30 cellular contexts compared by ENCODE assay signal in genomic region chr10:114395361-114396022, GRCh38. TPM values are rescaled to one million over a fixed set of nuclear protein-coding genes. Genes with fewer than 3 reads are reported as not detected.
DNase-seq lines count a peak whose midpoint lies in the region; ATAC-seq and TF ChIP-seq lines count a peak whose summit lies in the region.
"Had no signal": no experiment of that assay in that cellular context is flagged by ENCODE, and none has a peak within 500 bp of the region (broad histone marks: within the 10 kb centered on the region; RNA-seq: fewer than 3 reads in every experiment).

No MANE protein-coding gene starts in this region.

- TF ChIP-seq POLR2A in breast epithelium (IDR thresholded peaks at IDR 0.05): no peak
- TF ChIP-seq POLR2A in tibial nerve (IDR thresholded peaks at IDR 0.05): no peak

- H4K20me1 ChIP-seq in mammary epithelial cell (ENCODE audit: insufficient read depth, low read length): no peaks in the 10 kb centered on the region

- no peak for ATAC-seq in HG02759 (IDR thresholded peaks at IDR 0.05; ENCODE audit: unreplicated experiment)
- ATAC-seq: GM23338, pancreas, right cardiac atrium had no signal

- no peaks in the 10 kb centered on the region for H3K9me3 Mint-ChIP-seq in neural crest cell
- H3K9me3 Mint-ChIP-seq: activated naive CD4-positive, alpha-beta T cell treated with anti-CD3 and anti-CD28 coated beads, Interleukin-2, amount 50 U/mL, for 72 hours; CD8-positive, alpha-beta memory T cell; dendritic cell treated with granulocyte-macrophage colony-stimulating factor and Interleukin-4, amounts not matched to agents 40 ng/mL and 50 ng/mL, for 4 days; GM23338; HFFc6; stimulated activated naive CD8-positive, alpha-beta T cell treated with anti-CD3 and anti-CD28 coated beads, Interleukin-15, Interleukin-2, amounts not matched to agents 100 ng/mL and 50 ng/mL, for 24 hours had no signal

- H3K36me3 Mint-ChIP-seq in neural crest cell (ENCODE audit: low read depth): no peaks in the 10 kb centered on the region
- H3K36me3 Mint-ChIP-seq: activated naive CD4-positive, alpha-beta T cell treated with anti-CD3 and anti-CD28 coated beads, Interleukin-2, amount 50 U/mL, for 72 hours; CD8-positive, alpha-beta memory T cell had no signal

- peaks cover 8% of the 10 kb centered on the region for H3K27me3 Mint-ChIP-seq in neural crest cell (ENCODE audit: low read depth)

- 37% methylated on average over 6 of the region's 6 CpGs for WGBS in mammary epithelial cell (ENCODE audit: low coverage, missing lambda C conversion rate)
- 32 to 35% methylated on average over 6 of the region's 6 CpGs for WGBS in tibial nerve, 2 donors

- intact Hi-C loops in breast epithelium (cut with DNase I; ENCODE audit: low total_unique reads) (no loop called here), mammary epithelial cell (cut with micrococcal nuclease) (no loop called here)

- H3K4me3 Mint-ChIP-seq in neural crest cell: peak overlapping the region; percentile 46
- H3K4me3 Mint-ChIP-seq: CD8-positive, alpha-beta memory T cell; dendritic cell treated with granulocyte-macrophage colony-stimulating factor and Interleukin-4, amounts not matched to agents 40 ng/mL and 50 ng/mL, for 4 days; GM23338; HFFc6; stimulated activated naive CD8-positive, alpha-beta T cell treated with anti-CD3 and anti-CD28 coated beads, Interleukin-15, Interleukin-2, amounts not matched to agents 100 ng/mL and 50 ng/mL, for 24 hours had no signal

- dilution Hi-C loops in mammary epithelial cell (cut with HindIII; ENCODE audit: low sequenced_read_pairs): no loop called here

- no peak overlapping the region for H3K9ac ChIP-seq in mammary epithelial cell (ENCODE audit: insufficient read depth, low read length)

- H3K27ac Mint-ChIP-seq in neural crest cell (ENCODE audit: unreplicated experiment): no peak overlapping the region
- H3K27ac Mint-ChIP-seq: activated naive CD4-positive, alpha-beta T cell treated with anti-CD3 and anti-CD28 coated beads, Interleukin-2, amount 50 U/mL, for 72 hours; activated T-helper 2 cell treated with anti-CD3 and anti-CD28 coated beads, Interferon-gamma antibody, Interleukin-2, Interleukin-4, amounts not matched to agents 10 μg/mL and 5 μg/mL and 100 μg/mL, durations not matched to agents 14 hours and 24 hours and 36 hours; dendritic cell treated with granulocyte-macrophage colony-stimulating factor and Interleukin-4, amounts not matched to agents 40 ng/mL and 50 ng/mL, for 4 days; GM23338; HFFc6; stimulated activated naive CD8-positive, alpha-beta T cell treated with anti-CD3 and anti-CD28 coated beads, Interleukin-15, Interleukin-2, amounts not matched to agents 100 ng/mL and 50 ng/mL, for 24 hours had no signal

- no peaks in the 10 kb centered on the region for H3K27me3 ChIP-seq in breast epithelium
- no peaks in the 10 kb centered on the region for H3K27me3 ChIP-seq in mammary epithelial cell (ENCODE audit: insufficient read depth, low read length)
- no peaks in the 10 kb centered on the region for H3K27me3 ChIP-seq in tibial nerve
- H3K27me3 ChIP-seq: ascending aorta, pancreas, transverse colon had no signal

- H3K4me1 ChIP-seq in breast epithelium (peaks cover 6 to 37% of the 10 kb centered on the region in 2 donors), mammary epithelial cell (ENCODE audit: insufficient read depth, low read length) (peaks cover 86% of the 10 kb centered on the region), tibial nerve (peaks cover 0 to 100% (median 82%) of the 10 kb centered on the region in 4 donors)
- H3K4me1 ChIP-seq: ascending aorta had no signal

- H3K27ac ChIP-seq in breast epithelium: peak overlapping the region; percentile 49 to 62
- H3K27ac ChIP-seq in mammary epithelial cell (ENCODE audit: insufficient read depth, low read depth, low read length): no peak overlapping the region
- peak overlapping the region; percentile 77 to 96 (median 90) for H3K27ac ChIP-seq in tibial nerve
- H3K27ac ChIP-seq: ascending aorta, pancreas, RWPE1 had no signal

- H3K79me2 ChIP-seq in mammary epithelial cell (ENCODE audit: insufficient read depth, low read length): peaks cover 92% of the 10 kb centered on the region

- H2AFZ ChIP-seq in mammary epithelial cell (ENCODE audit: low read depth, low read length): no peak overlapping the region
- H2AFZ ChIP-seq: GM23338 had no signal

- H3K4me2 ChIP-seq in mammary epithelial cell (ENCODE audit: insufficient read depth, low read depth, low read length): no peak overlapping the region
- H3K4me2 ChIP-seq: GM23338 had no signal

- DNase-seq in breast epithelium (ENCODE audit: low spot score in 2 of 2) (no peak), mammary epithelial cell (no peak), SK-MEL-5 (ENCODE audit: low read depth, low spot score) (peak; percentile 47), neural crest cell (ENCODE audit: low read depth, low spot score) (no peak), tibial nerve (ENCODE audit: low spot score in 2 of 2) (no peak), ecto neural progenitor cell (ENCODE audit: low spot score) (no peak), T-helper 2 cell (no peak)
- DNase-seq: activated CD4-positive, alpha-beta T cell treated with anti-CD3 and anti-CD28 coated beads, Interleukin-2, amount 50 U/mL, for 1 hour; caudate nucleus; CD8-positive, alpha-beta memory T cell; HFFc6; Karpas-422; mesendoderm; NCI-H1048; NCI-H1930; NCI-H774; pancreas; right cardiac atrium; stimulated activated CD4-positive, alpha-beta T cell treated with anti-CD3 and anti-CD28 coated beads, Interleukin-12 subunit alpha, Interleukin-12 subunit beta, amount 100 ng/mL, for 4 hours; stimulated activated CD4-positive, alpha-beta T cell treated with anti-CD3 and anti-CD28 coated beads, Interleukin-4, amount 100 ng/mL, for 24 hours; T-helper 9 cell; transverse colon had no signal

- CTCF ChIA-PET in mammary epithelial cell (lab: Charles Lee; ENCODE audit: low non-redundant PET): no interaction called here

- no peak for TF ChIP-seq CTCF in breast epithelium (IDR thresholded peaks at IDR 0.05)
- no peak for TF ChIP-seq CTCF in mammary epithelial cell (conservative IDR thresholded peaks at IDR 0.05 in 1 of 2, IDR thresholded peaks at IDR 0.05 in 1 of 2; ENCODE audit: extremely low read depth in 1 of 2, insufficient read depth in 1 of 2, low read depth in 1 of 2, low read length in 2 of 2)
- no peak for TF ChIP-seq CTCF in neural crest cell (conservative IDR thresholded peaks at IDR 0.05)
- no peak for TF ChIP-seq CTCF in tibial nerve (IDR thresholded peaks at IDR 0.05)

- H3K4me1 Mint-ChIP-seq in neural crest cell: peaks cover 80% of the 10 kb centered on the region
- H3K4me1 Mint-ChIP-seq: CD8-positive, alpha-beta memory T cell had no signal

- peak; percentile 59 to 63 for TF ChIP-seq EP300 in tibial nerve (IDR thresholded peaks at IDR 0.05)

- in situ Hi-C loops in mammary epithelial cell (cut with MboI; ENCODE audit: low sequenced_read_pairs in 2 of 2) (loop anchor here in 1 of 2 donors (10.0 kb wide), 1 partner anchor 91 kb away; no protein-coding TSS in a partner anchor), SK-MEL-5 (cut with HindIII; ENCODE audit: low pct_unique_long_range_greater_than_20kb, low sequenced_read_pairs) (no loop called here)

- H3K9me3 ChIP-seq in breast epithelium (no peaks in the 10 kb centered on the region), mammary epithelial cell (replicated peaks; ENCODE audit: insufficient read depth, low read length) (no peaks in the 10 kb centered on the region), tibial nerve (no peaks in the 10 kb centered on the region)
- H3K9me3 ChIP-seq: ascending aorta, pancreas, transverse colon had no signal

- no TSS peak for BruUV-seq in mammary epithelial cell (replicated peaks; lab: Mats Ljungman, UMichigan)

- H3K4me3 ChIP-seq in breast epithelium (no peak overlapping the region), mammary epithelial cell (replicated peaks in 1 of 3; ENCODE audit: insufficient read depth in 1 of 3, low read depth in 2 of 3, low read length in 3 of 3) (no peak overlapping the region), tibial nerve (no peak overlapping the region)
- H3K4me3 ChIP-seq: ascending aorta, GM23338, pancreas, transverse colon had no signal

- H3K36me3 ChIP-seq in breast epithelium (no peaks in the 10 kb centered on the region), mammary epithelial cell (ENCODE audit: insufficient read depth, low read length) (no peaks in the 10 kb centered on the region), tibial nerve (no peaks in the 10 kb centered on the region)
- H3K36me3 ChIP-seq: ascending aorta, pancreas, transverse colon had no signal

RNA-seq across cellular contexts. Expression of gene AFAP1L2, which starts 8.8 kb away (rescaled TPM):
- 10 to 100 TPM in 2 of 3 donors, 1 to 10 TPM in 1; 4.2 to 43.9 (median 20.0) TPM for total RNA-seq in breast epithelium
- 10 to 100 TPM; 25.8 to 63.9 TPM for total RNA-seq in mammary epithelial cell
- 40.4 TPM for polyA plus RNA-seq in mammary epithelial cell
- 42.5 TPM for polyA minus RNA-seq in mammary epithelial cell
- 0.37 and 1.0 TPM in 2 replicates for total RNA-seq in SK-MEL-5 (2014; rRNA removed; shearing (Covaris generic))
- polyA plus RNA-seq in SK-MEL-5 (2015; cell fraction: cytosol; rRNA removed): 0.65 and 1.1 TPM in 2 replicates
- 1.3 and 3.1 TPM in 2 replicates for polyA plus RNA-seq in SK-MEL-5 (2015; cell fraction: nucleus; rRNA removed)
- 72.1 and 73.6 TPM in 2 replicates for total RNA-seq in neural crest cell
- 100 to 1,000 TPM in 3 of 4 donors, 10 to 100 TPM in 1; 96.3 to 176 (median 127) TPM for total RNA-seq in tibial nerve
